Comparison of ENCODE assay signal across 2 cellular contexts in the genomic region with DNA sequence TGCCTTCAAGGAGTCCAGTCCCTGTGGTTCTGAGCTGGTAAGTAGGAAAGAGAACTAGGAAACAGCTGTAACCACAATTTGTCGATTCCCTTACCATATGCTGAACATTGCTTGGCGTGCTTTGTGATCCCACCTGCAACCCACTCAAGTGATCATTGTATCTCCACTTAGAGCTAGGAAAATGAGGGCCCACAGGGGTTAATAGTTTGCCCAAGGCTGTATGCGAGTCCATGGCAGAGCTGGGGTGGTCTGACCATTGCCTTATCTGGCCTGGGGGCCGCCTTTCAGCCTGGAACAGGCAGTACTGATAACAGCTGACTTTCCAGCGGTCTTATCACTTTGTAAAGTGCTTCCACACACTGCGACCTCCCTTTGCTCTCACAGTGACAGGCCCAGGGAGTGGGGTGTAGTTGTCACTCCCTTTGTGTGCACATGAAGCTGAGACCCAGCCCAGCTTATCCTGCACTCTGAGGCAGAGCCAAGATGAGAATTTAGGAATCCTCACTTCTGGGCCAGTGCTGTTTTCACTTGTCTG.
TF ChIP-seq lines count a peak whose summit lies in the region.

No MANE protein-coding gene starts in this region.

TF ChIP-seq in IMR-90, 13 proteins besides CTCF, POLR2A, EP300 and RAD21:
- TF ChIP-seq CHD1 (IDR thresholded peaks at IDR 0.05; ENCODE audit: low read depth, low read length) (no peak), MXI1 (IDR thresholded peaks at IDR 0.05; ENCODE audit: borderline replicate concordance, low read depth, low read length) (no peak), RCOR1 (IDR thresholded peaks at IDR 0.05; ENCODE audit: insufficient replicate concordance, low read length) (no peak), RFX5 (IDR thresholded peaks at IDR 0.05; ENCODE audit: low read depth, low read length) (no peak), NFE2L2 (IDR thresholded peaks at IDR 0.05; ENCODE audit: low read depth, low read length) (no peak), CEBPB (IDR thresholded peaks at IDR 0.05; ENCODE audit: low read depth, low read length) (no peak), BHLHE40 (IDR thresholded peaks at IDR 0.05; ENCODE audit: low read depth, low read length) (no peak), MAFK (IDR thresholded peaks at IDR 0.05; ENCODE audit: low read depth, low read length) (no peak), SMC3 (IDR thresholded peaks at IDR 0.05; ENCODE audit: low read depth, low read length) (no peak), FOS (IDR thresholded peaks at IDR 0.05; ENCODE audit: low read depth, low read length) (no peak)
- TF ChIP-seq, protein P1, sequence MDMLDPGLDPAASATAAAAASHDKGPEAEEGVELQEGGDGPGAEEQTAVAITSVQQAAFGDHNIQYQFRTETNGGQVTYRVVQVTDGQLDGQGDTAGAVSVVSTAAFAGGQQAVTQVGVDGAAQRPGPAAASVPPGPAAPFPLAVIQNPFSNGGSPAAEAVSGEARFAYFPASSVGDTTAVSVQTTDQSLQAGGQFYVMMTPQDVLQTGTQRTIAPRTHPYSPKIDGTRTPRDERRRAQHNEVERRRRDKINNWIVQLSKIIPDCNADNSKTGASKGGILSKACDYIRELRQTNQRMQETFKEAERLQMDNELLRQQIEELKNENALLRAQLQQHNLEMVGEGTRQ (IDR thresholded peaks at IDR 0.05; ENCODE audit: low read depth, low read length) = no peak
- TF ChIP-seq, protein P2, sequence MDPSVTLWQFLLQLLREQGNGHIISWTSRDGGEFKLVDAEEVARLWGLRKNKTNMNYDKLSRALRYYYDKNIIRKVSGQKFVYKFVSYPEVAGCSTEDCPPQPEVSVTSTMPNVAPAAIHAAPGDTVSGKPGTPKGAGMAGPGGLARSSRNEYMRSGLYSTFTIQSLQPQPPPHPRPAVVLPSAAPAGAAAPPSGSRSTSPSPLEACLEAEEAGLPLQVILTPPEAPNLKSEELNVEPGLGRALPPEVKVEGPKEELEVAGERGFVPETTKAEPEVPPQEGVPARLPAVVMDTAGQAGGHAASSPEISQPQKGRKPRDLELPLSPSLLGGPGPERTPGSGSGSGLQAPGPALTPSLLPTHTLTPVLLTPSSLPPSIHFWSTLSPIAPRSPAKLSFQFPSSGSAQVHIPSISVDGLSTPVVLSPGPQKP (IDR thresholded peaks at IDR 0.05; ENCODE audit: borderline replicate concordance, low read depth, low read length) = no peak

TF ChIP-seq in K562, 482 proteins besides CTCF, POLR2A, EP300 and RAD21 (continues in another document):
- TF ChIP-seq YY1 (IDR thresholded peaks at IDR 0.05; ENCODE audit: borderline replicate concordance in 1 of 3, control insufficient read depth in 1 of 3, extremely low read depth in 1 of 3, insufficient read depth in 3 of 3, insufficient read length in 1 of 3, insufficient replicate concordance in 2 of 3, low read depth in 1 of 3, low read length in 2 of 3) (no peak), HSF4 (CRISPR knock-in tag; IDR thresholded peaks at IDR 0.05; ENCODE audit: borderline replicate concordance) (peak; percentile 49; the same call in 1 of the 2 replicates), HMBOX1 (IDR thresholded peaks at IDR 0.05) (peak; percentile 68; the same call in 1 of the 2 replicates), SP2 (IDR thresholded peaks at IDR 0.05; ENCODE audit: extremely low read depth, low read depth, low read length, poor library complexity, severe bottlenecking) (no peak), NCOA4 (IDR thresholded peaks at IDR 0.05; ENCODE audit: partially characterized antibody) (no peak), BRD9 (IDR thresholded peaks at IDR 0.05; ENCODE audit: low read depth, partially characterized antibody) (no peak), SRSF1 (IDR thresholded peaks at IDR 0.05; ENCODE audit: low read depth, low read length) (no peak), GATAD2A (IDR thresholded peaks at IDR 0.05) (peak; percentile 81; the same call in 1 of the 2 replicates), ATF7 (IDR thresholded peaks at IDR 0.05) (peak; percentile 45), TRIM28 (IDR thresholded peaks at IDR 0.05) (no peak; the same call in 1 of the 2 replicates), FOXJ2 (tag; IDR thresholded peaks at IDR 0.05) (no peak), CCAR2 (IDR thresholded peaks at IDR 0.05; ENCODE audit: low read depth, low read length) (no peak), LEF1 (IDR thresholded peaks at IDR 0.05) (peak; percentile 76), ZNF175 (CRISPR knock-in tag; IDR thresholded peaks at IDR 0.05; ENCODE audit: low read depth) (no peak), RBBP5 (IDR thresholded peaks at IDR 0.05; ENCODE audit: borderline replicate concordance, insufficient read depth, low read length, poor library complexity, severe bottlenecking) (peak; percentile 54), L3MBTL2 (IDR thresholded peaks at IDR 0.05) (peak; percentile 55; the same call in 1 of the 2 replicates), GATAD2B (IDR thresholded peaks at IDR 0.05; ENCODE audit: borderline replicate concordance) (peak; percentile 91; the same call in 1 of the 2 replicates), USF1 (CRISPR knock-in tag; IDR thresholded peaks at IDR 0.05) (0 out of 2 replicates have a peak, but pooled peaks have one; percentile 15), ZFX (CRISPR knock-in tag; IDR thresholded peaks at IDR 0.05) (no peak), ZBTB17 (CRISPR knock-in tag; IDR thresholded peaks at IDR 0.05) (peak; percentile 61; the same call in 1 of the 2 replicates), GMEB1 (CRISPR knock-in tag; IDR thresholded peaks at IDR 0.05) (0 out of 2 replicates have a peak, but pooled peaks have one; percentile 25), MTA2 (IDR thresholded peaks at IDR 0.05; ENCODE audit: low read depth) (peak; percentile 80), ZBTB33 (CRISPR knock-in tag; IDR thresholded peaks at IDR 0.05) (no peak), NONO (IDR thresholded peaks at IDR 0.05; ENCODE audit: low read depth in 2 of 2, low read length in 1 of 2) (peak in 1 of 2 experiments; percentile 66; a peak in 1 of 4 replicates), YBX1 (IDR thresholded peaks at IDR 0.05) (no peak), SP1 (CRISPR knock-in tag; IDR thresholded peaks at IDR 0.05) (peak; percentile 48; the same call in 1 of the 2 replicates), CREM (IDR thresholded peaks at IDR 0.05; ENCODE audit: low read depth) (peak; percentile 56)
- TF ChIP-seq, protein P2 (CRISPR knock-in tag; IDR thresholded peaks at IDR 0.05) = no peak
- TF ChIP-seq, protein P3, sequence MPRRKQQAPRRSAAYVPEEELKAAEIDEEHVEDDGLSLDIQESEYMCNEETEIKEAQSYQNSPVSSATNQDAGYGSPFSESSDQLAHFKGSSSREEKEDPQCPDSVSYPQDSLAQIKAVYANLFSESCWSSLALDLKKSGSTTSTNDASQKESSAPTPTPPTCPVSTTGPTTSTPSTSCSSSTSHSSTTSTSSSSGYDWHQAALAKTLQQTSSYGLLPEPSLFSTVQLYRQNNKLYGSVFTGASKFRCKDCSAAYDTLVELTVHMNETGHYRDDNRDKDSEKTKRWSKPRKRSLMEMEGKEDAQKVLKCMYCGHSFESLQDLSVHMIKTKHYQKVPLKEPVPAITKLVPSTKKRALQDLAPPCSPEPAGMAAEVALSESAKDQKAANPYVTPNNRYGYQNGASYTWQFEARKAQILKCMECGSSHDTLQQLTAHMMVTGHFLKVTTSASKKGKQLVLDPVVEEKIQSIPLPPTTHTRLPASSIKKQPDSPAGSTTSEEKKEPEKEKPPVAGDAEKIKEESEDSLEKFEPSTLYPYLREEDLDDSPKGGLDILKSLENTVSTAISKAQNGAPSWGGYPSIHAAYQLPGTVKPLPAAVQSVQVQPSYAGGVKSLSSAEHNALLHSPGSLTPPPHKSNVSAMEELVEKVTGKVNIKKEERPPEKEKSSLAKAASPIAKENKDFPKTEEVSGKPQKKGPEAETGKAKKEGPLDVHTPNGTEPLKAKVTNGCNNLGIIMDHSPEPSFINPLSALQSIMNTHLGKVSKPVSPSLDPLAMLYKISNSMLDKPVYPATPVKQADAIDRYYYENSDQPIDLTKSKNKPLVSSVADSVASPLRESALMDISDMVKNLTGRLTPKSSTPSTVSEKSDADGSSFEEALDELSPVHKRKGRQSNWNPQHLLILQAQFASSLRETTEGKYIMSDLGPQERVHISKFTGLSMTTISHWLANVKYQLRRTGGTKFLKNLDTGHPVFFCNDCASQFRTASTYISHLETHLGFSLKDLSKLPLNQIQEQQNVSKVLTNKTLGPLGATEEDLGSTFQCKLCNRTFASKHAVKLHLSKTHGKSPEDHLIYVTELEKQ (CRISPR knock-in tag; IDR thresholded peaks at IDR 0.05) = 0 out of 2 replicates have a peak, but pooled peaks have one; percentile 67
- TF ChIP-seq, protein P4, sequence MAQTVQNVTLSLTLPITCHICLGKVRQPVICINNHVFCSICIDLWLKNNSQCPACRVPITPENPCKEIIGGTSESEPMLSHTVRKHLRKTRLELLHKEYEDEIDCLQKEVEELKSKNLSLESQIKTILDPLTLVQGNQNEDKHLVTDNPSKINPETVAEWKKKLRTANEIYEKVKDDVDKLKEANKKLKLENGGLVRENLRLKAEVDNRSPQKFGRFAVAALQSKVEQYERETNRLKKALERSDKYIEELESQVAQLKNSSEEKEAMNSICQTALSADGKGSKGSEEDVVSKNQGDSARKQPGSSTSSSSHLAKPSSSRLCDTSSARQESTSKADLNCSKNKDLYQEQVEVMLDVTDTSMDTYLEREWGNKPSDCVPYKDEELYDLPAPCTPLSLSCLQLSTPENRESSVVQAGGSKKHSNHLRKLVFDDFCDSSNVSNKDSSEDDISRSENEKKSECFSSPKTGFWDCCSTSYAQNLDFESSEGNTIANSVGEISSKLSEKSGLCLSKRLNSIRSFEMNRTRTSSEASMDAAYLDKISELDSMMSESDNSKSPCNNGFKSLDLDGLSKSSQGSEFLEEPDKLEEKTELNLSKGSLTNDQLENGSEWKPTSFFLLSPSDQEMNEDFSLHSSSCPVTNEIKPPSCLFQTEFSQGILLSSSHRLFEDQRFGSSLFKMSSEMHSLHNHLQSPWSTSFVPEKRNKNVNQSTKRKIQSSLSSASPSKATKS (CRISPR knock-in tag; IDR thresholded peaks at IDR 0.05) = no peak
- TF ChIP-seq, protein P5, sequence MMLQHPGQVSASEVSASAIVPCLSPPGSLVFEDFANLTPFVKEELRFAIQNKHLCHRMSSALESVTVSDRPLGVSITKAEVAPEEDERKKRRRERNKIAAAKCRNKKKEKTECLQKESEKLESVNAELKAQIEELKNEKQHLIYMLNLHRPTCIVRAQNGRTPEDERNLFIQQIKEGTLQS (IDR thresholded peaks at IDR 0.05) = no peak
- TF ChIP-seq, protein P5 (CRISPR knock-in tag; conservative IDR thresholded peaks at IDR 0.05) = no peak
